34 cellular contexts compared by ENCODE assay signal in the genomic region with DNA sequence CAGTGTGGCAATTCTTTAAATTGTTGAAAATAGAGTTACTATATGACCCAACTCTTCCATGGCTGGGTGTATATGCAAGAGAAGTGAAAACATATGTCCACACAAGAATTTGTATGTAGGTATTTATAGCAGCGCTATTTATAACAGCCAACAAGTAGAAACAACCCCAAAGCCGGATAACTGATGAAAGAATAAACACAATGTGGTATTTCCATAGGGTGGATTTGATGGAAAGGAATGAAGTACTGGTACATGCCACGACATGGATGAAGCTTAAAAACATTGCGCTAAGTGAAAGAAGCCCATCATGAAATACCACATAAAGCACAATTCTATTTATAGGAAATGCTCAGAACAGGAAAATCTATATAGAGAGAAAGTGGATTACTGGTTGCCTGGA.
"Had no signal": no experiment of that assay in that cellular context is flagged by ENCODE, and none has a peak within 500 bp of the region (broad histone marks: within the 10 kb centered on the region; RNA-seq: fewer than 3 reads in every experiment).

No MANE protein-coding gene starts in this region.

- H3K4me1 ChIP-seq: body of pancreas, breast epithelium had no signal

- H3K9me3 ChIP-seq: body of pancreas, breast epithelium had no signal

- H3K27ac Mint-ChIP-seq: activated B cell treated with CpG ODN at 0.5 μM for 24 hours; activated CD4-positive, alpha-beta memory T cell treated with anti-CD3 and anti-CD28 coated beads for 36 hours; activated CD4-positive, alpha-beta T cell treated with anti-CD3 and anti-CD28 coated beads, Interleukin-2, amount 10 ng/mL, durations not matched to agents 24 days and 14 days; activated CD8-positive, alpha-beta memory T cell treated with anti-CD3 and anti-CD28 coated beads, Interleukin-2, amount 10 ng/mL, durations not matched to agents 7 days and 5 days; activated CD8-positive, alpha-beta T cell treated with anti-CD3 and anti-CD28 coated beads for 36 hours; activated naive CD4-positive, alpha-beta T cell treated with anti-CD3 and anti-CD28 coated beads, Interleukin-2, amount 10 ng/mL, durations not matched to agents 7 days and 5 days; activated naive CD4-positive, alpha-beta T cell treated with anti-CD3 and anti-CD28 coated beads, Interleukin-2, amount 50 U/mL, for 24 hours; activated naive CD8-positive, alpha-beta T cell; activated naive CD8-positive, alpha-beta T cell treated with anti-CD3 and anti-CD28 coated beads, Interleukin-2, amount 10 ng/mL, durations not matched to agents 7 days and 5 days; activated naive CD8-positive, alpha-beta T cell treated with anti-CD3 and anti-CD28 coated beads, Interleukin-2, amount 50 U/mL, for 24 hours; activated T-cell treated with anti-CD3 and anti-CD28 coated beads, Interleukin-2, amount 50 U/mL, for 24 hours; activated T-helper 2 cell treated with anti-CD3 and anti-CD28 coated beads, Interferon-gamma antibody, Interleukin-2, Interleukin-4, amounts not matched to agents 10 μg/mL and 5 μg/mL and 100 μg/mL, durations not matched to agents 14 hours and 24 hours and 36 hours; T-cell; T-helper 17 cell had no signal

- H3K36me3 ChIP-seq: brain microvascular endothelial cell, breast epithelium, cardiac muscle cell had no signal

- H3K36me3 Mint-ChIP-seq: activated CD4-positive, alpha-beta memory T cell treated with anti-CD3 and anti-CD28 coated beads for 36 hours; activated CD8-positive, alpha-beta memory T cell treated with anti-CD3 and anti-CD28 coated beads, Interleukin-2, amount 10 ng/mL, durations not matched to agents 7 days and 5 days; activated naive CD4-positive, alpha-beta T cell treated with anti-CD3 and anti-CD28 coated beads, Interleukin-2, amount 10 ng/mL, durations not matched to agents 7 days and 5 days; activated naive CD4-positive, alpha-beta T cell treated with anti-CD3 and anti-CD28 coated beads, Interleukin-2, amount 50 U/mL, for 24 hours; activated naive CD8-positive, alpha-beta T cell; activated naive CD8-positive, alpha-beta T cell treated with anti-CD3 and anti-CD28 coated beads, Interleukin-2, amount 10 ng/mL, durations not matched to agents 7 days and 5 days; T-cell had no signal

- H3K27me3 ChIP-seq: body of pancreas, brain microvascular endothelial cell, breast epithelium, cardiac muscle cell had no signal

- H3K27ac ChIP-seq: body of pancreas, brain microvascular endothelial cell, breast epithelium, cardiac muscle cell, VCaP had no signal

- H3K9me3 Mint-ChIP-seq: activated B cell treated with CpG ODN at 0.5 μM for 24 hours; activated CD4-positive, alpha-beta memory T cell treated with anti-CD3 and anti-CD28 coated beads for 36 hours; activated CD8-positive, alpha-beta T cell treated with anti-CD3 and anti-CD28 coated beads for 36 hours; activated naive CD4-positive, alpha-beta T cell treated with anti-CD3 and anti-CD28 coated beads, Interleukin-2, amount 10 ng/mL, durations not matched to agents 7 days and 5 days; activated naive CD4-positive, alpha-beta T cell treated with anti-CD3 and anti-CD28 coated beads, Interleukin-2, amount 50 U/mL, for 24 hours; central memory CD8-positive, alpha-beta T cell had no signal

- FAIRE-seq: astrocyte, TTC549 had no signal

- H3K4me1 Mint-ChIP-seq: activated B cell treated with CpG ODN at 0.5 μM for 24 hours; activated CD4-positive, alpha-beta T cell treated with anti-CD3 and anti-CD28 coated beads, Interleukin-2, amount 10 ng/mL, durations not matched to agents 24 days and 14 days; activated naive CD4-positive, alpha-beta T cell treated with anti-CD3 and anti-CD28 coated beads, Interleukin-2, amount 10 ng/mL, durations not matched to agents 7 days and 5 days; activated naive CD4-positive, alpha-beta T cell treated with anti-CD3 and anti-CD28 coated beads, Interleukin-2, amount 50 U/mL, for 24 hours; activated naive CD8-positive, alpha-beta T cell treated with anti-CD3 and anti-CD28 coated beads, Interleukin-2, amount 10 ng/mL, durations not matched to agents 7 days and 5 days; central memory CD8-positive, alpha-beta T cell; T-helper 17 cell had no signal

- H3K4me3 ChIP-seq: body of pancreas, breast epithelium, cardiac muscle cell had no signal

- H3K4me3 Mint-ChIP-seq: activated B cell treated with CpG ODN at 0.5 μM for 24 hours; activated CD4-positive, alpha-beta memory T cell treated with anti-CD3 and anti-CD28 coated beads for 36 hours; activated CD4-positive, alpha-beta T cell treated with anti-CD3 and anti-CD28 coated beads, Interleukin-2, amount 10 ng/mL, durations not matched to agents 24 days and 14 days; activated CD8-positive, alpha-beta memory T cell treated with anti-CD3 and anti-CD28 coated beads, Interleukin-2, amount 10 ng/mL, durations not matched to agents 7 days and 5 days; activated CD8-positive, alpha-beta T cell treated with anti-CD3 and anti-CD28 coated beads for 36 hours; activated naive CD4-positive, alpha-beta T cell treated with anti-CD3 and anti-CD28 coated beads, Interleukin-2, amount 10 ng/mL, durations not matched to agents 7 days and 5 days; activated naive CD4-positive, alpha-beta T cell treated with anti-CD3 and anti-CD28 coated beads, Interleukin-2, amount 50 U/mL, for 24 hours; activated naive CD8-positive, alpha-beta T cell; activated naive CD8-positive, alpha-beta T cell treated with anti-CD3 and anti-CD28 coated beads, Interleukin-2, amount 10 ng/mL, durations not matched to agents 7 days and 5 days; activated naive CD8-positive, alpha-beta T cell treated with anti-CD3 and anti-CD28 coated beads, Interleukin-2, amount 50 U/mL, for 24 hours; activated T-cell treated with anti-CD3 and anti-CD28 coated beads, Interleukin-2, amount 50 U/mL, for 24 hours; central memory CD8-positive, alpha-beta T cell; T-cell; T-helper 17 cell had no signal

- DNase-seq: activated B cell treated with CpG ODN at 0.5 μM for 24 hours; activated CD4-positive, alpha-beta memory T cell treated with anti-CD3 and anti-CD28 coated beads for 36 hours; activated CD4-positive, alpha-beta T cell treated with anti-CD3 and anti-CD28 coated beads for 4 hours; activated CD4-positive, alpha-beta T cell treated with anti-CD3 and anti-CD28 coated beads, Interleukin-2, amount 50 U/mL, for 1 hour; activated CD4-positive, alpha-beta T cell treated with anti-CD3 and anti-CD28 coated beads, Interleukin-2, amount 50 U/mL, for 4 hours; activated CD4-positive, CD25-positive, alpha-beta regulatory T cell treated with anti-CD3 and anti-CD28 coated beads, Interleukin-2, amount 50 U/mL, for 72 hours; activated CD8-positive, alpha-beta memory T cell treated with anti-CD3 and anti-CD28 coated beads, Interleukin-2, amount 10 ng/mL, durations not matched to agents 7 days and 5 days; activated CD8-positive, alpha-beta memory T cell treated with anti-CD3 and anti-CD28 coated beads, Interleukin-2, amount 50 U/mL, for 48 hours; activated CD8-positive, alpha-beta T cell treated with anti-CD3 and anti-CD28 coated beads for 36 hours; activated effector memory CD4-positive, alpha-beta T cell treated with Interleukin-2 at 50 U/mL for 16 hours; activated gamma-delta T cell; activated naive CD4-positive, alpha-beta T cell treated with anti-CD3 and anti-CD28 coated beads, Interleukin-2, amount 10 ng/mL, durations not matched to agents 7 days and 5 days; activated naive CD4-positive, alpha-beta T cell treated with Interleukin-2 at 50 U/mL for 16 hours; activated naive CD8-positive, alpha-beta T cell treated with anti-CD3 and anti-CD28 coated beads, Interleukin-2, amount 10 ng/mL, durations not matched to agents 7 days and 5 days; activated naive CD8-positive, alpha-beta T cell treated with anti-CD3 and anti-CD28 coated beads, Interleukin-2, amount 50 U/mL, for 24 hours; activated T-cell treated with anti-CD3 and anti-CD28 coated beads, Interleukin-2, amount 50 U/mL, for 24 hours; activated T-cell treated with anti-CD3 and anti-CD28 coated beads, Interleukin-2, amount 50 U/mL, for 48 hours; aorta; body of pancreas; brain microvascular endothelial cell; caudate nucleus; cerebellar nuclear complex; T-cell; T-helper 17 cell had no signal

- ATAC-seq: activated CD8-positive, alpha-beta memory T cell treated with anti-CD3 and anti-CD28 coated beads, Interleukin-2, amount 10 ng/mL, durations not matched to agents 7 days and 5 days; activated CD8-positive, alpha-beta T cell treated with anti-CD3 and anti-CD28 coated beads for 36 hours; activated naive CD8-positive, alpha-beta T cell treated with anti-CD3 and anti-CD28 coated beads, Interleukin-2, amount 50 U/mL, for 24 hours; body of pancreas; T-cell; T-helper 17 cell had no signal
